In the genomic region with DNA sequence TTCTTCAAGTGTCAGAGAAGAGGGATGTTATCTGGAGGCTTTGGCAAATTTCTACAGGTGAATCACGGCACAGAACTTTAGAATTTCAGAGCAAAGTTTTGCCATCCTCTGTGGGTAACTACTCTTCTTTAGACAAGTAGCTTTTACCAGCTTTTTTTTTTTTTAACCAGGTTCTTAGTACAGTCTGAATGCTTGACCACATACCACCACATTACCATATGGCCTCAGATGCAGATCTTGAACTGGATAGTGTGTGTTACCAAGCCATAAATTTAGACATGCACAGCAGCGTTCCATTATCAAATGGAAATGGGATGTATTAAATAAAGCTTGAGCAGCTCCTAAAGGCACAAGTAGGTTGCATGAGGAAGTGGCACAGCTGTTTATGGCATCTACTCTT, we compare ENCODE assay signal across 1 cellular context.
TF ChIP-seq lines count a peak whose summit lies in the region.

No MANE protein-coding gene starts in this region.

TF ChIP-seq in GM23338, 12 proteins besides CTCF, POLR2A, EP300 and RAD21 (continued from another document):
- TF ChIP-seq JUNB (IDR thresholded peaks at IDR 0.05; ENCODE audit: unreplicated experiment) (no peak), POLR2AphosphoS5 (IDR thresholded peaks at IDR 0.05; ENCODE audit: low read depth) (no peak)
